ENCODE assay signal across 14 cellular contexts in the genomic region with DNA sequence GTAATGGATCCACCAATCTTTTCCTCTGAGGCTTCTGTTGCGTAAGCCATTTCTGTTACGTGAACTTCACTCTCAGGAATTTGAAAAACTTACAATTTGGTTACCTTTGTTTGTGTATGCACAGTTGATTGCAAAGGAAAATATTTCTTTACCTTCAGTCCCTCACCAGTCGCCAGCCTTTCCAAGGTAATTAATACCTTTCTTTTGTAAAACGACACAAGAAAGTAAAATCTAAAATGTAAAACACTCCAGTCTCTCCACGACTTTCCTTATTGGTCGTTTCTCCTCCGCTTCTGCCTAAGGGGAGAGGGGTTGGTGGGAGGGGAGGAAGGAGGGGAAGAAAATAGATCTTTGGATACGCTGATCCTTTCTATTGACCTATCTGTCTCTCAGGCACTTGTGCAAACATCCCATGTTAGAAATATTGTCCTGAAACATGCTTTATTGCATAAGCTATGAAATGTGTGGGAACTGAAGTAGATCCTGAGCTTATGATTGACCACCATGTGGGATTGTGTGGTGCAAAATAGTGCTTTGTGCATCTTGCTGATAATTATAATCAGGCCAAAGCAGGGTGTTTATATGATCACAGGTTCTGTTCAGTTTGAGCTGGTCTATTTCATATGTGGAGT.
"Had no signal": no experiment of that assay in that cellular context is flagged by ENCODE, and none has a peak within 500 bp of the region (broad histone marks: within the 10 kb centered on the region; RNA-seq: fewer than 3 reads in every experiment).

No MANE protein-coding gene starts in this region.

- H3K9me3 Mint-ChIP-seq: activated T-cell treated with anti-CD3 and anti-CD28 coated beads, Interleukin-2, amount 50 U/mL, for 4 hours; dendritic cell treated with granulocyte-macrophage colony-stimulating factor and Interleukin-4, amounts not matched to agents 40 ng/mL and 50 ng/mL, for 4 days; effector memory CD8-positive, alpha-beta T cell; stimulated activated memory B cell treated with anti-CD40 and anti-IgM and Interleukin-4, amounts not matched to agents 10 μg/mL and 1 μg/mL and 100 μg/mL, for 72 hours; type B pancreatic cell had no signal

- ATAC-seq: activated T-cell treated with anti-CD3 and anti-CD28 coated beads, Interleukin-2, amount 50 U/mL, for 4 hours; effector memory CD8-positive, alpha-beta T cell; right cardiac atrium; stimulated activated memory B cell treated with anti-CD40 and anti-IgM and Interleukin-4, amounts not matched to agents 10 μg/mL and 1 μg/mL and 100 μg/mL, for 72 hours; T-helper 17 cell had no signal

- H3K9me3 ChIP-seq: ascending aorta had no signal

- H3K27ac Mint-ChIP-seq: dendritic cell treated with granulocyte-macrophage colony-stimulating factor and Interleukin-4, amounts not matched to agents 40 ng/mL and 50 ng/mL, for 4 days; effector memory CD8-positive, alpha-beta T cell; T-helper 17 cell; type B pancreatic cell had no signal

- H3K27me3 ChIP-seq: ascending aorta had no signal

- DNase-seq: activated CD4-positive, alpha-beta T cell treated with anti-CD3 and anti-CD28 coated beads, Interleukin-2, amount 50 U/mL, for 48 hours; activated CD4-positive, CD25-positive, alpha-beta regulatory T cell treated with anti-CD3 and anti-CD28 coated beads, Interleukin-2, amount 50 U/mL, for 72 hours; activated T-cell treated with anti-CD3 and anti-CD28 coated beads, Interleukin-2, amount 50 U/mL, for 4 hours; caudate nucleus; effector memory CD8-positive, alpha-beta T cell; hypothalamus; naive B cell; right cardiac atrium; T-helper 17 cell had no signal

- H3K27me3 Mint-ChIP-seq: naive B cell; stimulated activated memory B cell treated with anti-CD40 and anti-IgM and Interleukin-4, amounts not matched to agents 10 μg/mL and 1 μg/mL and 100 μg/mL, for 72 hours had no signal

- H3K4me3 ChIP-seq: ascending aorta, lung had no signal

- H3K36me3 Mint-ChIP-seq: naive B cell, type B pancreatic cell had no signal

- H3K4me1 Mint-ChIP-seq: T-helper 17 cell had no signal

- H3K4me3 Mint-ChIP-seq: activated T-cell treated with anti-CD3 and anti-CD28 coated beads, Interleukin-2, amount 50 U/mL, for 4 hours; dendritic cell treated with granulocyte-macrophage colony-stimulating factor and Interleukin-4, amounts not matched to agents 40 ng/mL and 50 ng/mL, for 4 days; effector memory CD8-positive, alpha-beta T cell; stimulated activated memory B cell treated with anti-CD40 and anti-IgM and Interleukin-4, amounts not matched to agents 10 μg/mL and 1 μg/mL and 100 μg/mL, for 72 hours; T-helper 17 cell; type B pancreatic cell had no signal
